Comparison of ENCODE assay signal across 5 cellular contexts in the genomic region with DNA sequence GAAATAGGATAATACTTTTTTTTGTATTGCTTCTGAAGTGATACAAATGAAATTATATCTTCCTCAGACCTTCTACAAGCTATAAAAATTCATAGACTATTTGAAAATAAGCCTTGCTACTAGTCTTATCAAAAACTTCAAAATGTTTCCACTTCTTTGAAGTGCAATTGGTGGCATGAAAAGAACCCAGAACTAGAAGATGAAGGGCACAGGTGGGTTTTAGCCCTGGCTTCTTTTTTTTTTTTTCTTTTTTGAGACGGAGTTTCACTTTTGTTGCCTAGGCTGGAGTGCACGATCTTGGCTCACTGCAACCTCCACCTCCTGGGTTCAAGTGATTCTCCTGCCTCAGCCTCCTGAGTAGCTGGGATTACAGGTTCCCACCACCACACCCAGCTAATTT. TPM values are rescaled to one million over a fixed set of nuclear protein-coding genes. Genes with fewer than 3 reads are reported as not detected.
"Had no signal": no experiment of that assay in that cellular context is flagged by ENCODE, and none has a peak within 500 bp of the region (broad histone marks: within the 10 kb centered on the region; RNA-seq: fewer than 3 reads in every experiment).

No MANE protein-coding gene starts in this region.

RNA-seq across cellular contexts. Expression of a gene that starts 44.3 kb away (rescaled TPM):
- total RNA-seq: MCF 10A, NCI-H460, Peyer's patch, Right ventricle myocardium superior, SJSA1 had no signal
